17 cellular contexts compared by ENCODE assay signal in the genomic region with DNA sequence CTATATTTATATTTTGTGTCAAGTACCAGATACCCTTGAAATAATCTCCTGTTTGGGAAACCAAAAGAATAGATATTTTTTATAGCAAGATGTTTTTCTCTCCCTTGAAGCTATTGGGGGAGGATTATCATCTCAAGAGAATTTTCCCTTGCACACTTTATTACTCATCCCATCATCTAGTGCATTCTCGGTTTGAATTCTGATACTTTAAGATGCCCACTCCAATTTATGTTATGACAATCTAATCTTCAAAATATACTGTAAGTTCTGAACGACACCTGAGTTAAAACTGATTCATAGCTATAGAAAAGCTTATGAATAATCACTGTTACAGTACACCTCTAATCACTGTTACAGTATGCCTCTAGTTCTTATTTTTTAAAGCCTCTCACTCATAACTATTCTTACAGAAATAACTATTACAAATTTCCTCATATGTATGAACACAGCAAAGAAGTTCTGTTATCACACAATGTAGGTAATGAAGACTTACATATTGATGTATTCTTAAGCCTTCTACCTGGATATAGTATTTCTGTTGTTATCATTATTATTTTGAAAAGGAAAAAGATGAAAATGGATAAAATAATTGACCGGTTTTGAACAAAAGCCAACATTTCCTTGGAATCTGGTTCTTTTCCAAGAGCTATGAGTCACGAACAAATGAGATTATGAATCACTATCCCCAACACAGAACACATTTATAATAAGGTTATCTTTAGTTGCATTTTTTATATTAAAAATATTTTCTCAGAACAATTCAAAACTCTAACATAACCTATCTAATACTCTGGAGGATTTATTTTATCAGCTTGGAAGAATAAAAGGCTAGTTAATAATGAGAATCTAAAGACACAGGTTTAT.
A peak's percentile ranks its signal among the peaks of the same experiment; 100 is the strongest.
DNase-seq lines count a peak whose midpoint lies in the region; ATAC-seq, FAIRE-seq and TF ChIP-seq lines count a peak whose summit lies in the region.
"Had no signal": no experiment of that assay in that cellular context is flagged by ENCODE, and none has a peak within 500 bp of the region (broad histone marks: within the 10 kb centered on the region; RNA-seq: fewer than 3 reads in every experiment).

No MANE protein-coding gene starts in this region.

- no peaks in the 10 kb centered on the region for H3K79me2 ChIP-seq in keratinocyte (ENCODE audit: control insufficient read depth, insufficient read depth, low read length)

- DNase-seq in A172 (ENCODE audit: low spot score) (peak; percentile 28), HT1080 (ENCODE audit: low read depth) (peak; percentile 61), cardiac fibroblast (ENCODE audit: low read depth in 2 of 2) (peak; percentile 33 to 64), keratinocyte (ENCODE audit: low read depth, low spot score) (no peak), SW480 (ENCODE audit: low spot score) (no peak), NCI-H774 (lab: John Stamatoyannopoulos, UW) (no peak)
- no peak for DNase-seq in CD8-positive, alpha-beta T cell
- DNase-seq in CD8-positive, alpha-beta memory T cell, result no peak
- DNase-seq: activated B cell treated with CpG ODN at 0.5 μM for 24 hours, DMS79, glutamatergic neuron, left ventricle myocardium superior, NCI-H1930 had no signal

- no peaks in the 10 kb centered on the region for H3K36me3 Mint-ChIP-seq in CD8-positive, alpha-beta T cell
- H3K36me3 Mint-ChIP-seq in CD8-positive, alpha-beta memory T cell, result no peaks in the 10 kb centered on the region
- H3K36me3 Mint-ChIP-seq: activated naive CD8-positive, alpha-beta T cell had no signal

- H3K4me3 ChIP-seq in cardiac fibroblast (replicated peaks in 1 of 2; ENCODE audit: low read depth in 2 of 2, low read length in 2 of 2) (no peak overlapping the region), keratinocyte (ENCODE audit: control insufficient read depth in 2 of 3, extremely low read depth in 1 of 3, insufficient read depth in 2 of 3, low read depth in 1 of 3, low read length in 3 of 3) (no peak overlapping the region)
- no peak overlapping the region for H3K4me3 ChIP-seq in CD8-positive, alpha-beta T cell (ENCODE audit: low read depth, low read length)
- no peak overlapping the region for H3K4me3 ChIP-seq in CD8-positive, alpha-beta memory T cell (ENCODE audit: low read length)

- no peaks in the 10 kb centered on the region for H3K36me3 ChIP-seq in keratinocyte (ENCODE audit: control insufficient read depth in 2 of 2, extremely low read depth in 1 of 2, insufficient read depth in 2 of 2, low read length in 2 of 2)
- H3K36me3 ChIP-seq in CD8-positive, alpha-beta T cell (ENCODE audit: insufficient read depth, low read length), result no peaks in the 10 kb centered on the region
- H3K36me3 ChIP-seq in CD8-positive, alpha-beta memory T cell (ENCODE audit: insufficient read depth, low read length), result no peaks in the 10 kb centered on the region
- H3K36me3 ChIP-seq: neutrophil had no signal

- no peaks in the 10 kb centered on the region for H3K9me3 ChIP-seq in keratinocyte (ENCODE audit: control insufficient read depth, low read depth, low read length)
- no peaks in the 10 kb centered on the region for H3K9me3 ChIP-seq in CD8-positive, alpha-beta T cell (ENCODE audit: low read length)
- H3K9me3 ChIP-seq in CD8-positive, alpha-beta memory T cell (ENCODE audit: low read length), result no peaks in the 10 kb centered on the region
- H3K9me3 ChIP-seq: neutrophil had no signal

- CTCF ChIA-PET in CD8-positive, alpha-beta T cell (lab: Charles Lee), result no interaction called here
- CTCF ChIA-PET in CD8-positive, alpha-beta memory T cell (lab: Charles Lee), result no interaction called here

- dilution Hi-C loops in keratinocyte (cut with MboI; ENCODE audit: extremely low pct_ligation_motif_present, low sequenced_read_pairs), result no loop called here

- no peak overlapping the region for H3K27ac ChIP-seq in keratinocyte (ENCODE audit: control insufficient read depth, insufficient read depth, low read length)
- H3K27ac ChIP-seq in CD8-positive, alpha-beta T cell (ENCODE audit: low read depth, low read length), result no peak overlapping the region
- H3K27ac ChIP-seq in CD8-positive, alpha-beta memory T cell (ENCODE audit: low read depth, low read length), result no peak overlapping the region
- H3K27ac ChIP-seq: neutrophil had no signal

- no peak overlapping the region for H2AFZ ChIP-seq in keratinocyte (ENCODE audit: control insufficient read depth, low read length)

- H3K4me1 Mint-ChIP-seq in CD8-positive, alpha-beta T cell (ENCODE audit: low read depth), result no peaks in the 10 kb centered on the region
- no peaks in the 10 kb centered on the region for H3K4me1 Mint-ChIP-seq in CD8-positive, alpha-beta memory T cell
- H3K4me1 Mint-ChIP-seq: activated B cell treated with CpG ODN at 0.5 μM for 24 hours had no signal

- intact Hi-C loops in CD8-positive, alpha-beta T cell (cut with DNase I, micrococcal nuclease), result no loop called here

- H3K4me3 Mint-ChIP-seq in CD8-positive, alpha-beta T cell, result no peak overlapping the region
- no peak overlapping the region for H3K4me3 Mint-ChIP-seq in CD8-positive, alpha-beta memory T cell
- H3K4me3 Mint-ChIP-seq: activated B cell treated with CpG ODN at 0.5 μM for 24 hours; activated naive CD8-positive, alpha-beta T cell; dendritic cell treated with granulocyte-macrophage colony-stimulating factor and Interleukin-4, amounts not matched to agents 40 ng/mL and 50 ng/mL, for 4 days had no signal

- H3K4me2 ChIP-seq in keratinocyte (ENCODE audit: control insufficient read depth, extremely low read depth, insufficient read depth, low read depth, low read length), result no peak overlapping the region

- H3K27ac Mint-ChIP-seq in CD8-positive, alpha-beta T cell, result no peak overlapping the region
- peak overlapping the region in 1 of 8 donors; percentile 5 for H3K27ac Mint-ChIP-seq in CD8-positive, alpha-beta memory T cell
- H3K27ac Mint-ChIP-seq: activated B cell treated with CpG ODN at 0.5 μM for 24 hours; activated naive CD8-positive, alpha-beta T cell; dendritic cell treated with granulocyte-macrophage colony-stimulating factor and Interleukin-4, amounts not matched to agents 40 ng/mL and 50 ng/mL, for 4 days had no signal

- H3K9me3 Mint-ChIP-seq in CD8-positive, alpha-beta T cell, result peaks cover 2% of the 10 kb centered on the region
- H3K9me3 Mint-ChIP-seq in CD8-positive, alpha-beta memory T cell, result peaks cover 0 to 23% (median 7%) of the 10 kb centered on the region in 5 donors

- H3K27me3 Mint-ChIP-seq in CD8-positive, alpha-beta T cell (ENCODE audit: low read depth), result no peaks in the 10 kb centered on the region
- no peaks in the 10 kb centered on the region for H3K27me3 Mint-ChIP-seq in CD8-positive, alpha-beta memory T cell
- H3K27me3 Mint-ChIP-seq: activated B cell treated with CpG ODN at 0.5 μM for 24 hours; dendritic cell treated with granulocyte-macrophage colony-stimulating factor and Interleukin-4, amounts not matched to agents 40 ng/mL and 50 ng/mL, for 4 days had no signal

- FAIRE-seq in keratinocyte (lab: Jason Lieb, UNC), result peak; percentile 44
- FAIRE-seq: GM12891 had no signal

- POLR2A ChIA-PET in CD8-positive, alpha-beta T cell (lab: Charles Lee), result no interaction called here
- POLR2A ChIA-PET in CD8-positive, alpha-beta memory T cell (lab: Charles Lee), result no interaction called here

- H3K9ac ChIP-seq in keratinocyte (ENCODE audit: control insufficient read depth, extremely low read depth, insufficient read depth, low read length), result no peak overlapping the region

- no peaks in the 10 kb centered on the region for H4K20me1 ChIP-seq in keratinocyte (ENCODE audit: control insufficient read depth, extremely low read depth, insufficient read depth, low read length)

- no peaks in the 10 kb centered on the region for H3K9me1 ChIP-seq in keratinocyte (ENCODE audit: control insufficient read depth, extremely low read depth, insufficient read depth, low read length)

- no peaks in the 10 kb centered on the region for H3K27me3 ChIP-seq in keratinocyte (ENCODE audit: control insufficient read depth, extremely low read depth, insufficient read depth, low read length)
- no peaks in the 10 kb centered on the region for H3K27me3 ChIP-seq in CD8-positive, alpha-beta T cell (ENCODE audit: insufficient read depth, low read length)
- H3K27me3 ChIP-seq in CD8-positive, alpha-beta memory T cell (ENCODE audit: insufficient read depth, low read length, poor library complexity, severe bottlenecking), result no peaks in the 10 kb centered on the region
- H3K27me3 ChIP-seq: neutrophil had no signal

- no peak for TF ChIP-seq CTCF in cardiac fibroblast (IDR thresholded peaks at IDR 0.05; ENCODE audit: low read depth, low read length)
- no peak for TF ChIP-seq CTCF in keratinocyte (optimal IDR thresholded peaks at IDR 0.05 in 1 of 3, IDR thresholded peaks at IDR 0.05 in 1 of 3, conservative IDR thresholded peaks at IDR 0.05 in 1 of 3; ENCODE audit: extremely low read depth in 1 of 3, insufficient read depth in 2 of 3, low read length in 3 of 3)
- no peak for TF ChIP-seq CTCF in CD8-positive, alpha-beta T cell (IDR thresholded peaks at IDR 0.05)

- no peak for ATAC-seq in CD8-positive, alpha-beta T cell
- ATAC-seq: left ventricle myocardium superior had no signal

- H3K4me1 ChIP-seq in keratinocyte (ENCODE audit: control insufficient read depth, extremely low read depth, insufficient read depth, low read length), result peaks cover 9% of the 10 kb centered on the region
- H3K4me1 ChIP-seq in CD8-positive, alpha-beta T cell (ENCODE audit: insufficient read depth, low read length), result no peaks in the 10 kb centered on the region
- H3K4me1 ChIP-seq in CD8-positive, alpha-beta memory T cell (ENCODE audit: insufficient read depth, low read length), result no peaks in the 10 kb centered on the region

Comparison
In these comparisons a context has a peak if more than half of its experiments do, and no peak if none do; other contexts are left out.
1. DNase-seq: peak in A172 (single experiment), HT1080 (single experiment) and cardiac fibroblast (2 of 2); none in keratinocyte (single experiment), CD8-positive, alpha-beta T cell (0 of 7), CD8-positive, alpha-beta memory T cell (0 of 5), SW480 (single experiment) and NCI-H774 (single experiment).